12 cellular contexts compared by ENCODE assay signal in the genomic region with DNA sequence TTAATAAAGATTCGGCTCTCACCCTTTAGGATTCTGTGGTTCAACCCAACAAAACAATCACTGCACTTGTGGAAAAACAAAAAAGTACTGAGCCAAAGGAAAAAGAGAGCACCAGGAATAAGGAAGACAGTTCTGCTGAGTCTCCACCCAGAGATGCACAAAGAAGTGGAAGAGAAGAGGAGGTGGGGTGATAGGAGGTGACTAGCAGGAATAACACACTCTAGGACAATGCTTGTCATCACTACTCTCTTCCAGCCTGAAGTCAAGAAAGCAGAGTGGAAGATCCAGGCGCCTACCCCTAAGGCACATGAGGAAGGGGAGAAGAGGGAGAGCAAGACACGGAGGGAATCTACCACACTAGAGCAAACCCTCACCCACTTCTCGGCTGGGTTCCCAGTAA. TPM values are rescaled to one million over a fixed set of nuclear protein-coding genes. Genes with fewer than 3 reads are reported as not detected.
A peak's percentile ranks its signal among the peaks of the same experiment; 100 is the strongest.
DNase-seq lines count a peak whose midpoint lies in the region; TF ChIP-seq lines count a peak whose summit lies in the region.
"Had no signal": no experiment of that assay in that cellular context is flagged by ENCODE, and none has a peak within 500 bp of the region (broad histone marks: within the 10 kb centered on the region; RNA-seq: fewer than 3 reads in every experiment).

No MANE protein-coding gene starts in this region.

- H3K4me3 Mint-ChIP-seq in nephron, result peak overlapping the region; percentile 87 to 99 (median 94)

- POLR2A ChIA-PET in HEK293 (lab: Yijun Ruan, JAX), result no interaction called here

- H3K36me3 ChIP-seq in HEK293 (ENCODE audit: control insufficient read depth in 2 of 2, insufficient read depth in 1 of 2, low read length in 2 of 2) (no peaks in the 10 kb centered on the region), esophagus muscularis mucosa (no peaks in the 10 kb centered on the region), tibial artery (no peaks in the 10 kb centered on the region)

- no peak for TF ChIP-seq POLR2A in esophagus muscularis mucosa (IDR thresholded peaks at IDR 0.05; ENCODE audit: low read depth)

- intact Hi-C loops in esophagus muscularis mucosa (cut with DNase I), result no loop called here
- intact Hi-C loops in tibial artery (cut with DNase I; ENCODE audit: low total_unique reads), result no loop called here

- no peak overlapping the region for H3K27ac ChIP-seq in HEK293 (ENCODE audit: extremely low read depth, low read depth, low read length)
- H3K27ac ChIP-seq in esophagus muscularis mucosa (replicated peaks in 1 of 4), result peak overlapping the region; percentile 84 to 92 (median 88)
- peak overlapping the region; percentile 91 for H3K27ac ChIP-seq in tibial artery
- H3K27ac ChIP-seq: SJSA1 had no signal

- peaks cover 40% of the 10 kb centered on the region for H3K4me1 Mint-ChIP-seq in nephron

- H3K27me3 Mint-ChIP-seq in nephron (ENCODE audit: low read depth), result peaks cover 49% of the 10 kb centered on the region

- peak overlapping the region; percentile 87 to 92 (median 88) for H3K27ac Mint-ChIP-seq in nephron

- CTCF ChIA-PET in HEK293 (lab: Yijun Ruan, JAX), result interaction anchor here (1.0 to 1.2 kb wide), 2 partner anchors 11 to 250 kb away, joined by 3 to 4 read pairs; no protein-coding TSS in a partner anchor

- H3K4me3 ChIP-seq in HEK293 (ENCODE audit: low read depth, low read length) (no peak overlapping the region), esophagus muscularis mucosa (peak overlapping the region; percentile 74 to 87 (median 78)), tibial artery (peak overlapping the region; percentile 75 to 85)

- no peaks in the 10 kb centered on the region for H3K36me3 Mint-ChIP-seq in nephron (ENCODE audit: low read depth)

- TF ChIP-seq CTCF in HEK293 (tag by site-specific recombination; IDR thresholded peaks at IDR 0.05) (no peak), esophagus muscularis mucosa (IDR thresholded peaks at IDR 0.05) (no peak), nephron (IDR thresholded peaks at IDR 0.05; ENCODE audit: unreplicated experiment in 3 of 3) (no peak), tibial artery (IDR thresholded peaks at IDR 0.05) (no peak)

- 20% methylated on average over 4 of the region's 4 CpGs for WGBS in esophagus muscularis mucosa

- no peaks in the 10 kb centered on the region for H3K9me3 Mint-ChIP-seq in nephron

- no peak for TF ChIP-seq EP300 in esophagus muscularis mucosa (IDR thresholded peaks at IDR 0.05)

- H3K27me3 ChIP-seq in esophagus muscularis mucosa (peaks cover 0 to 15% (median 0%) of the 10 kb centered on the region in 4 donors), tibial artery (no peaks in the 10 kb centered on the region)
- H3K27me3 ChIP-seq: SJSA1 had no signal

- H3K9me3 ChIP-seq in HEK293 (ENCODE audit: control insufficient read depth, insufficient read depth, low read depth, low read length) (no peaks in the 10 kb centered on the region), esophagus muscularis mucosa (no peaks in the 10 kb centered on the region), tibial artery (no peaks in the 10 kb centered on the region)

- DNase-seq in esophagus muscularis mucosa (ENCODE audit: extremely low spot score), result no peak
- DNase-seq in tibial artery, result no peak
- no peak for DNase-seq in AML-193 (lab: John Stamatoyannopoulos, UW)
- DNase-seq in HUDEP-2 (lab: John Stamatoyannopoulos, UW; ENCODE audit: unreplicated experiment in 76 of 76), result no peak
- DNase-seq in NCI-H1105 treated with DMSO at 0.1 percent for 48 hours (lab: John Stamatoyannopoulos, UW), result no peak
- DNase-seq: activated CD8-positive, alpha-beta memory T cell treated with anti-CD3 and anti-CD28 coated beads, Interleukin-2, amount 50 U/mL, for 4 hours; DMS 273 treated with DMSO at 0.1 percent for 48 hours; NCI-H1417 treated with DMSO at 0.1 percent for 48 hours; NCI-H524 treated with DMSO at 0.1 percent for 48 hours had no signal

- H3K4me1 ChIP-seq in HEK293 (ENCODE audit: control insufficient read depth, insufficient read depth, low read length) (peaks cover 15% of the 10 kb centered on the region), esophagus muscularis mucosa (peaks cover 14 to 82% (median 70%) of the 10 kb centered on the region in 4 donors), tibial artery (peaks cover 0 to 63% (median 37%) of the 10 kb centered on the region in 4 donors)

TF ChIP-seq in HEK293, 187 proteins besides CTCF, POLR2A, EP300 and RAD21:
- TF ChIP-seq ZBTB17 (tag by site-specific recombination; IDR thresholded peaks at IDR 0.05), result 0 out of 2 replicates have a peak, but pooled peaks have one; percentile 10
- no peak for TF ChIP-seq ZNF629 (tag by site-specific recombination; IDR thresholded peaks at IDR 0.05)

RNA-seq across cellular contexts. Expression of a gene that starts 1.8 kb away (rescaled TPM):
- 10 to 100 TPM; 41.1 to 86.6 (median 62.7) TPM for total RNA-seq in esophagus muscularis mucosa
